16 cellular contexts compared by ENCODE assay signal in the genomic region with DNA sequence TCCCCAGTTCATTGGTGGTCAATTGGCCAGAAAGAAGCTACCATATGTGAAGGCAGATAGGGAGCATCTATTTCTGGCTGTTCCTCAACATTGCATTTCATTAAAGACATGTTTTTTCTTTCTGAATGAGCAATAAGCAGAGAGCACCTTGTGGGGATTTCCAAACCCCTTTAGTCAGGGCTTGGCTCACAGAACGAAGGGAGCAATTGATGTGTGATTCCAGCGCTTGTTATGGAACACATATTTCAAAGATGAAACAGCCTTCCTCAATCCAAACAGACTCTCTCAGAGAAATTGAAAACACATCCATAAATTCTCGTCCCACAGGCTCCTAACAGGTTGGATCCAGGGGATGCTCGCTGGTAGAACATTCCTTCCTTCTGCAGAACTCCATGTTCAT.
DNase-seq lines count a peak whose midpoint lies in the region; ATAC-seq and TF ChIP-seq lines count a peak whose summit lies in the region.
"Had no signal": no experiment of that assay in that cellular context is flagged by ENCODE, and none has a peak within 500 bp of the region (broad histone marks: within the 10 kb centered on the region; RNA-seq: fewer than 3 reads in every experiment).

No MANE protein-coding gene starts in this region.

- in situ Hi-C loops in brain microvascular endothelial cell (cut with HindIII; ENCODE audit: low pct_ligation_motif_present, low sequenced_read_pairs): no loop called here

- no peaks in the 10 kb centered on the region for H3K27me3 ChIP-seq in brain microvascular endothelial cell (replicated peaks)
- H3K27me3 ChIP-seq: left lung had no signal

- H3K36me3 ChIP-seq in brain microvascular endothelial cell (replicated peaks): no peaks in the 10 kb centered on the region
- H3K36me3 ChIP-seq: left lung had no signal

- peak; percentile 47 for DNase-seq in AG09309 (ENCODE audit: low read depth)
- DNase-seq in brain microvascular endothelial cell: peak; percentile 67
- peak; percentile 86 for DNase-seq in kidney tubule cell (ENCODE audit: low spot score)
- no peak for DNase-seq in NCI-H2171 (lab: John Stamatoyannopoulos, UW)
- no peak for DNase-seq in activated CD4-positive, alpha-beta T cell treated with anti-CD3 and anti-CD28 coated beads for 1 hour
- DNase-seq in activated naive CD4-positive, alpha-beta T cell treated with anti-CD3 and anti-CD28 coated beads, Interleukin-2, amount 50 U/mL, for 72 hours (ENCODE audit: low spot score in 2 of 2): no peak
- DNase-seq: activated CD4-positive, alpha-beta memory T cell treated with anti-CD3 and anti-CD28 coated beads, Interleukin-2, amount 10 ng/mL, durations not matched to agents 7 days and 5 days; activated gamma-delta T cell treated with Interleukin-2 at 50 U/mL for 16 hours; cortex of kidney; H7; left lung; stimulated activated CD4-positive, alpha-beta T cell treated with anti-CD3 and anti-CD28 coated beads, Interleukin-15, amount 100 ng/mL, for 24 hours; T-helper 17 cell had no signal

- H3K4me3 ChIP-seq in AG09309 (ENCODE audit: control insufficient read depth, low read depth, low read length) (no peak overlapping the region), brain microvascular endothelial cell (ENCODE audit: low read depth, low read length) (no peak overlapping the region)
- H3K4me3 ChIP-seq: left lung had no signal

- TF ChIP-seq CTCF in AG09309 (IDR thresholded peaks at IDR 0.05; ENCODE audit: control insufficient read depth, insufficient read depth, low read depth, low read length, missing control alignments) (no peak), brain microvascular endothelial cell (IDR thresholded peaks at IDR 0.05; ENCODE audit: low read depth, low read length, missing control alignments) (no peak)

- H3K27me3 Mint-ChIP-seq in stimulated activated memory B cell treated with anti-CD40 and anti-IgM and Interleukin-4, amounts not matched to agents 10 μg/mL and 1 μg/mL and 100 μg/mL, for 72 hours: no peaks in the 10 kb centered on the region
- H3K27me3 Mint-ChIP-seq: activated CD4-positive, alpha-beta memory T cell treated with anti-CD3 and anti-CD28 coated beads, Interleukin-2, amount 10 ng/mL, durations not matched to agents 7 days and 5 days; T-helper 17 cell had no signal

- no peaks in the 10 kb centered on the region for H3K4me1 Mint-ChIP-seq in stimulated activated memory B cell treated with anti-CD40 and anti-IgM and Interleukin-4, amounts not matched to agents 10 μg/mL and 1 μg/mL and 100 μg/mL, for 72 hours
- H3K4me1 Mint-ChIP-seq: activated CD4-positive, alpha-beta memory T cell treated with anti-CD3 and anti-CD28 coated beads, Interleukin-2, amount 10 ng/mL, durations not matched to agents 7 days and 5 days; CD14-positive monocyte; T-helper 17 cell had no signal

- H3K36me3 Mint-ChIP-seq in activated naive CD4-positive, alpha-beta T cell treated with anti-CD3 and anti-CD28 coated beads, Interleukin-2, amount 50 U/mL, for 72 hours: no peaks in the 10 kb centered on the region
- no peaks in the 10 kb centered on the region for H3K36me3 Mint-ChIP-seq in stimulated activated memory B cell treated with anti-CD40 and anti-IgM and Interleukin-4, amounts not matched to agents 10 μg/mL and 1 μg/mL and 100 μg/mL, for 72 hours
- H3K36me3 Mint-ChIP-seq: CD14-positive monocyte had no signal

- no peak overlapping the region for H3K27ac Mint-ChIP-seq in activated naive CD4-positive, alpha-beta T cell treated with anti-CD3 and anti-CD28 coated beads, Interleukin-2, amount 50 U/mL, for 72 hours
- no peak overlapping the region for H3K27ac Mint-ChIP-seq in stimulated activated memory B cell treated with anti-CD40 and anti-IgM and Interleukin-4, amounts not matched to agents 10 μg/mL and 1 μg/mL and 100 μg/mL, for 72 hours
- H3K27ac Mint-ChIP-seq: activated CD4-positive, alpha-beta memory T cell treated with anti-CD3 and anti-CD28 coated beads, Interleukin-2, amount 10 ng/mL, durations not matched to agents 7 days and 5 days; CD14-positive monocyte; T-helper 17 cell had no signal

- H3K27ac ChIP-seq in brain microvascular endothelial cell: peak overlapping the region; percentile 50
- H3K27ac ChIP-seq: left lung had no signal

- no peaks in the 10 kb centered on the region for H3K9me3 Mint-ChIP-seq in activated naive CD4-positive, alpha-beta T cell treated with anti-CD3 and anti-CD28 coated beads, Interleukin-2, amount 50 U/mL, for 72 hours
- no peaks in the 10 kb centered on the region for H3K9me3 Mint-ChIP-seq in stimulated activated memory B cell treated with anti-CD40 and anti-IgM and Interleukin-4, amounts not matched to agents 10 μg/mL and 1 μg/mL and 100 μg/mL, for 72 hours
- H3K9me3 Mint-ChIP-seq: activated CD4-positive, alpha-beta memory T cell treated with anti-CD3 and anti-CD28 coated beads, Interleukin-2, amount 10 ng/mL, durations not matched to agents 7 days and 5 days had no signal

- peak; percentile 63 for ATAC-seq in HG02884 (IDR thresholded peaks at IDR 0.05; ENCODE audit: unreplicated experiment)
- no peak for ATAC-seq in activated naive CD4-positive, alpha-beta T cell treated with anti-CD3 and anti-CD28 coated beads, Interleukin-2, amount 50 U/mL, for 72 hours
- no peak for ATAC-seq in stimulated activated memory B cell treated with anti-CD40 and anti-IgM and Interleukin-4, amounts not matched to agents 10 μg/mL and 1 μg/mL and 100 μg/mL, for 72 hours
- ATAC-seq: left lung, T-helper 17 cell had no signal

- no peak overlapping the region for H3K4me3 Mint-ChIP-seq in stimulated activated memory B cell treated with anti-CD40 and anti-IgM and Interleukin-4, amounts not matched to agents 10 μg/mL and 1 μg/mL and 100 μg/mL, for 72 hours
- H3K4me3 Mint-ChIP-seq: activated CD4-positive, alpha-beta memory T cell treated with anti-CD3 and anti-CD28 coated beads, Interleukin-2, amount 10 ng/mL, durations not matched to agents 7 days and 5 days; CD14-positive monocyte; T-helper 17 cell had no signal

Comparison
In these comparisons a context has a peak if more than half of its experiments do, and no peak if none do; other contexts are left out.
1. DNase-seq: peak in AG09309 (single experiment), brain microvascular endothelial cell (single experiment) and kidney tubule cell (single experiment); none in NCI-H2171 (single experiment), activated CD4-positive, alpha-beta T cell treated with anti-CD3 and anti-CD28 coated beads for 1 hour (single experiment) and activated naive CD4-positive, alpha-beta T cell treated with anti-CD3 and anti-CD28 coated beads, Interleukin-2, amount 50 U/mL, for 72 hours (0 of 2).